In the genomic region with DNA sequence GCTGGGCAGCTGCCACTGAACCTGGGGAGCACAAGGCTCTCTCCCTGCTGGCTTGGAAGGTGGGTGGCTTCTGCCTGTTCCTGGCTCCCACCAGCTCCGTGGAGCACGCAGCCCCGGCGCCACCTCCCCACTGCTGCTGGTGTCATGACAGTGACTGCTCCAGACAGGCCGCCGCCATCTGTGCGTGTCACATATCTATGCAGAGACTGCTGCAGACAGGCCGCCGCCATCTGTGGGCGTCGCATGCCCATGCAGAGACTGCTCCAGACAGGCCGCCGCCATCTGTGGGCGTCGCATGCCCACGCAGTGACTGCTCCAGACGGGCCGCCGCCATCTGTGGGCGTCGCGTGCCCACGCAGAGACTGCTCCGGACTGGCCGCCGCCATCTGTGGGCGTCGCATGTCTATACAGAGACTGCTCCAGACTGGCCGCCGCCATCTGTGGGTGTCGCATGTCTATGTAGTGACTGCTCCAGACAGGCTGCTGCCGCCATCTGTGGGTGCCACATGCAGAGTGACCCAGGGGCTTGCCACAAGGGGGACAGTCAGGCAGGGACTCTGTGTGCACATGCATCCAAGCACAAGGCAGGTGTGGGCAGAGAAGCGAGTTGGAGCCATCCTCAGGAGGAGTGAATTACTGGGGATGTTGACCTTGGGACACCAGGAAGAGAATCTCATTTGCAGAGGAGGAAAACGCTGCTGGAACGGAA, we compare ENCODE assay signal across 13 cellular contexts. TPM values are rescaled to one million over a fixed set of nuclear protein-coding genes. Genes with fewer than 3 reads are reported as not detected.
DNase-seq lines count a peak whose midpoint lies in the region; ATAC-seq and TF ChIP-seq lines count a peak whose summit lies in the region.
"Had no signal": no experiment of that assay in that cellular context is flagged by ENCODE, and none has a peak within 500 bp of the region (broad histone marks: within the 10 kb centered on the region; RNA-seq: fewer than 3 reads in every experiment).

No MANE protein-coding gene starts in this region.

- peak overlapping the region; percentile 49 for H3K4me3 Mint-ChIP-seq in CD4-positive, alpha-beta T cell
- no peak overlapping the region for H3K4me3 Mint-ChIP-seq in glutamatergic neuron (ENCODE audit: unreplicated experiment)
- H3K4me3 Mint-ChIP-seq in osteocyte (ENCODE audit: unreplicated experiment) = peak overlapping the region; percentile 8

- H3K4me1 Mint-ChIP-seq in CD4-positive, alpha-beta T cell (ENCODE audit: low read depth) = peaks cover 24% of the 10 kb centered on the region
- peaks cover 11% of the 10 kb centered on the region for H3K4me1 Mint-ChIP-seq in glutamatergic neuron (ENCODE audit: low read depth, unreplicated experiment)
- peaks cover 23% of the 10 kb centered on the region for H3K4me1 Mint-ChIP-seq in osteocyte (ENCODE audit: unreplicated experiment)

- no peak overlapping the region for H3K27ac ChIP-seq in CD4-positive, alpha-beta T cell (ENCODE audit: low read depth, low read length)

- H3K27me3 ChIP-seq in CD4-positive, alpha-beta T cell (ENCODE audit: control insufficient read depth, insufficient read depth, low read length) = no peaks in the 10 kb centered on the region
- H3K27me3 ChIP-seq: BE2C had no signal

- no peaks in the 10 kb centered on the region for H3K9me3 Mint-ChIP-seq in CD4-positive, alpha-beta T cell
- peaks cover 11% of the 10 kb centered on the region for H3K9me3 Mint-ChIP-seq in glutamatergic neuron (ENCODE audit: unreplicated experiment)
- no peaks in the 10 kb centered on the region for H3K9me3 Mint-ChIP-seq in osteocyte (ENCODE audit: unreplicated experiment)
- H3K9me3 Mint-ChIP-seq: IgD-negative memory B cell had no signal

- intact Hi-C loops in CD4-positive, alpha-beta T cell (cut with DNase I, micrococcal nuclease) = no loop called here

- H3K27me3 Mint-ChIP-seq in CD4-positive, alpha-beta T cell = no peaks in the 10 kb centered on the region
- peaks cover 5% of the 10 kb centered on the region for H3K27me3 Mint-ChIP-seq in glutamatergic neuron (ENCODE audit: unreplicated experiment)
- no peaks in the 10 kb centered on the region for H3K27me3 Mint-ChIP-seq in osteocyte (ENCODE audit: unreplicated experiment)

- ATAC-seq in CD4-positive, alpha-beta T cell (ENCODE audit: poor library complexity) = no peak

- CTCF ChIA-PET in CD4-positive, alpha-beta T cell (lab: Charles Lee) = no interaction called here

- H3K27ac Mint-ChIP-seq in CD4-positive, alpha-beta T cell = no peak overlapping the region
- H3K27ac Mint-ChIP-seq in glutamatergic neuron (ENCODE audit: unreplicated experiment) = peak overlapping the region; percentile 31
- H3K27ac Mint-ChIP-seq in osteocyte (ENCODE audit: unreplicated experiment) = no peak overlapping the region

- TF ChIP-seq CTCF in CD4-positive, alpha-beta T cell (IDR thresholded peaks at IDR 0.05) = no peak
- TF ChIP-seq CTCF in glutamatergic neuron (IDR thresholded peaks at IDR 0.05; ENCODE audit: partially characterized antibody, unreplicated experiment) = no peak
- TF ChIP-seq CTCF in osteocyte (IDR thresholded peaks at IDR 0.05) = no peak

- peaks cover 15% of the 10 kb centered on the region for H3K36me3 Mint-ChIP-seq in CD4-positive, alpha-beta T cell (ENCODE audit: low read depth)
- H3K36me3 Mint-ChIP-seq in glutamatergic neuron (ENCODE audit: unreplicated experiment) (no peaks in the 10 kb centered on the region), osteocyte (ENCODE audit: unreplicated experiment) (no peaks in the 10 kb centered on the region)
- H3K36me3 Mint-ChIP-seq: IgD-negative memory B cell had no signal

- H3K9me3 ChIP-seq in CD4-positive, alpha-beta T cell (ENCODE audit: control insufficient read depth, low read length) = no peaks in the 10 kb centered on the region
- H3K9me3 ChIP-seq: HAP-1 had no signal

- no peak for DNase-seq in CD4-positive, alpha-beta T cell
- peak; percentile 24 for DNase-seq in UCSD-AML1 (lab: John Stamatoyannopoulos, UW; ENCODE audit: unreplicated experiment)
- DNase-seq in glutamatergic neuron = no peak
- DNase-seq in osteocyte (ENCODE audit: extremely low spot score, unreplicated experiment) = no peak
- DNase-seq in activated effector memory CD4-positive, alpha-beta T cell treated with anti-CD3 and anti-CD28 coated beads, Interleukin-2, amount 50 U/mL, for 16 hours = no peak
- DNase-seq in DMS53 treated with DMSO at 0.1 percent for 48 hours (lab: John Stamatoyannopoulos, UW; ENCODE audit: unreplicated experiment) = no peak
- DNase-seq in stimulated activated CD4-positive, alpha-beta T cell treated with anti-CD3 and anti-CD28 coated beads, Interleukin-4, amount 100 ng/mL, for 24 hours = no peak
- DNase-seq: BE2C, DMS153, NCI-H1417 treated with DMSO at 0.1 percent for 48 hours, NCI-H2029 had no signal

- POLR2A ChIA-PET in CD4-positive, alpha-beta T cell (lab: Charles Lee) = no interaction called here

RNA-seq across cellular contexts. Expression of gene FN3KRP, which starts 3.3 kb away (rescaled TPM):
- total RNA-seq in CD4-positive, alpha-beta T cell = 10 to 100 TPM; 30.6 to 31.2 TPM
- total RNA-seq in glutamatergic neuron (ENCODE audit: unreplicated experiment) = 28.1 TPM
- total RNA-seq in osteocyte = 31.7 and 33.0 TPM in 2 replicates

RNA-seq across cellular contexts. Expression of gene RAB40B, which starts 14.7 kb away (rescaled TPM):
- 1 to 10 TPM; 1.6 to 2.0 TPM for total RNA-seq in CD4-positive, alpha-beta T cell
- total RNA-seq in glutamatergic neuron (ENCODE audit: unreplicated experiment) = 14.6 TPM
- total RNA-seq in osteocyte = 13.4 and 14.7 TPM in 2 replicates

RNA-seq across cellular contexts. Expression of gene FN3K, which starts 22.2 kb away (rescaled TPM):
- 1 to 10 TPM; 4.2 to 4.9 TPM for total RNA-seq in CD4-positive, alpha-beta T cell
- 33.7 TPM for total RNA-seq in glutamatergic neuron (ENCODE audit: unreplicated experiment)
- 22.9 and 25.2 TPM in 2 replicates for total RNA-seq in osteocyte

RNA-seq across cellular contexts. Expression of gene TBCD, which starts 38.7 kb away (rescaled TPM):
- 10 to 100 TPM; 74.6 to 80.3 TPM for total RNA-seq in CD4-positive, alpha-beta T cell
- total RNA-seq in glutamatergic neuron (ENCODE audit: unreplicated experiment) (118 TPM), osteocyte (74.0 and 75.7 TPM in 2 replicates)
